In the genomic region with DNA sequence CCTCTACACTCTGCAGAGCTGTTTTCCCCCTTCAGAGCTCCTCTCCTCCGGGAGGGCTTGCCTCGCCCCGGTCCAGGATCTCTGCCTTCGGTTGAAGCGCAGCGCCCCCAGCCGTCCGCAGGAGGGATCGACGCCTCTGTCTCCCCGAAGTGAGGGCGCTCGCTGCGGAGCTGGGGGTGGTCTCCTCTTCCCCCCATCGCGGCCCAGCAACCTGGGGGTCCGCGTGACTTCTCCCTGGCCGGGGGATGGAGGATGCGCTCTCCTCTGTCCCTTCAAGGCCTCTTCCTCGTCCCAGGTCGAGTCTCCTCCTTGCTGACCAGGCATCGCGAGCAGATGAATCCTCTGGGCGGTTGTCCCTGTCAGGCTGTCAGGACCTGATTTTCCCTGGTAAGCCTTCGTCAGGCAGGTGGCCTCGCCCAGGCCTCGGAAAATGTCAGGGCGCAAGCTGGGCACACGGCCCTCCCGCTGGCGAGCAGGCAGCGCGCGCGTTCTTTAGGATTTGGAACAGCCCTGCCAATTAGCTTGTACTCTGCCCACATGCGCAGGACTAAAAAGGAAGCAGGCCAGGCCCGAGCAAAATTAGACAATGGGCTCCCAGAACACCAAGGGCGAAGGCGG, we compare ENCODE assay signal across 1 cellular context.
TF ChIP-seq lines count a peak whose summit lies in the region.

No MANE protein-coding gene starts in this region.

TF ChIP-seq in WTC11, 78 proteins besides CTCF, POLR2A, EP300 and RAD21 (continued from another document and continues in another):
- TF ChIP-seq, protein P1, sequence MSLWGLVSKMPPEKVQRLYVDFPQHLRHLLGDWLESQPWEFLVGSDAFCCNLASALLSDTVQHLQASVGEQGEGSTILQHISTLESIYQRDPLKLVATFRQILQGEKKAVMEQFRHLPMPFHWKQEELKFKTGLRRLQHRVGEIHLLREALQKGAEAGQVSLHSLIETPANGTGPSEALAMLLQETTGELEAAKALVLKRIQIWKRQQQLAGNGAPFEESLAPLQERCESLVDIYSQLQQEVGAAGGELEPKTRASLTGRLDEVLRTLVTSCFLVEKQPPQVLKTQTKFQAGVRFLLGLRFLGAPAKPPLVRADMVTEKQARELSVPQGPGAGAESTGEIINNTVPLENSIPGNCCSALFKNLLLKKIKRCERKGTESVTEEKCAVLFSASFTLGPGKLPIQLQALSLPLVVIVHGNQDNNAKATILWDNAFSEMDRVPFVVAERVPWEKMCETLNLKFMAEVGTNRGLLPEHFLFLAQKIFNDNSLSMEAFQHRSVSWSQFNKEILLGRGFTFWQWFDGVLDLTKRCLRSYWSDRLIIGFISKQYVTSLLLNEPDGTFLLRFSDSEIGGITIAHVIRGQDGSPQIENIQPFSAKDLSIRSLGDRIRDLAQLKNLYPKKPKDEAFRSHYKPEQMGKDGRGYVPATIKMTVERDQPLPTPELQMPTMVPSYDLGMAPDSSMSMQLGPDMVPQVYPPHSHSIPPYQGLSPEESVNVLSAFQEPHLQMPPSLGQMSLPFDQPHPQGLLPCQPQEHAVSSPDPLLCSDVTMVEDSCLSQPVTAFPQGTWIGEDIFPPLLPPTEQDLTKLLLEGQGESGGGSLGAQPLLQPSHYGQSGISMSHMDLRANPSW (CRISPR knock-in tag; conservative IDR thresholded peaks at IDR 0.05; ENCODE audit: low read depth), result no peak
- no peak for TF ChIP-seq TEAD4 (CRISPR knock-in tag; IDR thresholded peaks at IDR 0.05)
- TF ChIP-seq ZNF671 (CRISPR knock-in tag; IDR thresholded peaks at IDR 0.05), result no peak
- TF ChIP-seq RORB (CRISPR knock-in tag; IDR thresholded peaks at IDR 0.05), result no peak
- TF ChIP-seq MAX (CRISPR knock-in tag; IDR thresholded peaks at IDR 0.05), result peak; percentile 89
- TF ChIP-seq EMX1 (CRISPR knock-in tag; IDR thresholded peaks at IDR 0.05), result no peak
- no peak for TF ChIP-seq NFATC4 (CRISPR knock-in tag; IDR thresholded peaks at IDR 0.05)
- TF ChIP-seq SP1 (CRISPR knock-in tag; conservative IDR thresholded peaks at IDR 0.05), result peak; percentile 37; the same call in 1 of the 2 replicates
- TF ChIP-seq OVOL2 (CRISPR knock-in tag; IDR thresholded peaks at IDR 0.05; ENCODE audit: borderline replicate concordance), result no peak
- no peak for TF ChIP-seq ZNF396 (CRISPR knock-in tag; IDR thresholded peaks at IDR 0.05; ENCODE audit: borderline replicate concordance)
- TF ChIP-seq ZNF232 (CRISPR knock-in tag; IDR thresholded peaks at IDR 0.05), result 0 out of 2 replicates have a peak, but pooled peaks have one; percentile 56
- no peak for TF ChIP-seq FOXK1 (CRISPR knock-in tag; IDR thresholded peaks at IDR 0.05)
- TF ChIP-seq, protein P2, sequence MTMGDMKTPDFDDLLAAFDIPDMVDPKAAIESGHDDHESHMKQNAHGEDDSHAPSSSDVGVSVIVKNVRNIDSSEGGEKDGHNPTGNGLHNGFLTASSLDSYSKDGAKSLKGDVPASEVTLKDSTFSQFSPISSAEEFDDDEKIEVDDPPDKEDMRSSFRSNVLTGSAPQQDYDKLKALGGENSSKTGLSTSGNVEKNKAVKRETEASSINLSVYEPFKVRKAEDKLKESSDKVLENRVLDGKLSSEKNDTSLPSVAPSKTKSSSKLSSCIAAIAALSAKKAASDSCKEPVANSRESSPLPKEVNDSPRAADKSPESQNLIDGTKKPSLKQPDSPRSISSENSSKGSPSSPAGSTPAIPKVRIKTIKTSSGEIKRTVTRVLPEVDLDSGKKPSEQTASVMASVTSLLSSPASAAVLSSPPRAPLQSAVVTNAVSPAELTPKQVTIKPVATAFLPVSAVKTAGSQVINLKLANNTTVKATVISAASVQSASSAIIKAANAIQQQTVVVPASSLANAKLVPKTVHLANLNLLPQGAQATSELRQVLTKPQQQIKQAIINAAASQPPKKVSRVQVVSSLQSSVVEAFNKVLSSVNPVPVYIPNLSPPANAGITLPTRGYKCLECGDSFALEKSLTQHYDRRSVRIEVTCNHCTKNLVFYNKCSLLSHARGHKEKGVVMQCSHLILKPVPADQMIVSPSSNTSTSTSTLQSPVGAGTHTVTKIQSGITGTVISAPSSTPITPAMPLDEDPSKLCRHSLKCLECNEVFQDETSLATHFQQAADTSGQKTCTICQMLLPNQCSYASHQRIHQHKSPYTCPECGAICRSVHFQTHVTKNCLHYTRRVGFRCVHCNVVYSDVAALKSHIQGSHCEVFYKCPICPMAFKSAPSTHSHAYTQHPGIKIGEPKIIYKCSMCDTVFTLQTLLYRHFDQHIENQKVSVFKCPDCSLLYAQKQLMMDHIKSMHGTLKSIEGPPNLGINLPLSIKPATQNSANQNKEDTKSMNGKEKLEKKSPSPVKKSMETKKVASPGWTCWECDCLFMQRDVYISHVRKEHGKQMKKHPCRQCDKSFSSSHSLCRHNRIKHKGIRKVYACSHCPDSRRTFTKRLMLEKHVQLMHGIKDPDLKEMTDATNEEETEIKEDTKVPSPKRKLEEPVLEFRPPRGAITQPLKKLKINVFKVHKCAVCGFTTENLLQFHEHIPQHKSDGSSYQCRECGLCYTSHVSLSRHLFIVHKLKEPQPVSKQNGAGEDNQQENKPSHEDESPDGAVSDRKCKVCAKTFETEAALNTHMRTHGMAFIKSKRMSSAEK (CRISPR knock-in tag; IDR thresholded peaks at IDR 0.05; ENCODE audit: borderline replicate concordance), result no peak
- no peak for TF ChIP-seq ELF4 (CRISPR knock-in tag; IDR thresholded peaks at IDR 0.05; ENCODE audit: low read depth)
- TF ChIP-seq MYBL2 (CRISPR knock-in tag; IDR thresholded peaks at IDR 0.05), result 0 out of 2 replicates have a peak, but pooled peaks have one; percentile 43
- TF ChIP-seq, protein P3, sequence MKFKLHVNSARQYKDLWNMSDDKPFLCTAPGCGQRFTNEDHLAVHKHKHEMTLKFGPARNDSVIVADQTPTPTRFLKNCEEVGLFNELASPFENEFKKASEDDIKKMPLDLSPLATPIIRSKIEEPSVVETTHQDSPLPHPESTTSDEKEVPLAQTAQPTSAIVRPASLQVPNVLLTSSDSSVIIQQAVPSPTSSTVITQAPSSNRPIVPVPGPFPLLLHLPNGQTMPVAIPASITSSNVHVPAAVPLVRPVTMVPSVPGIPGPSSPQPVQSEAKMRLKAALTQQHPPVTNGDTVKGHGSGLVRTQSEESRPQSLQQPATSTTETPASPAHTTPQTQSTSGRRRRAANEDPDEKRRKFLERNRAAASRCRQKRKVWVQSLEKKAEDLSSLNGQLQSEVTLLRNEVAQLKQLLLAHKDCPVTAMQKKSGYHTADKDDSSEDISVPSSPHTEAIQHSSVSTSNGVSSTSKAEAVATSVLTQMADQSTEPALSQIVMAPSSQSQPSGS (CRISPR knock-in tag; IDR thresholded peaks at IDR 0.05; ENCODE audit: borderline replicate concordance, low read depth), result no peak
- no peak for TF ChIP-seq CREM (CRISPR knock-in tag; IDR thresholded peaks at IDR 0.05)
- TF ChIP-seq E2F1 (CRISPR knock-in tag; IDR thresholded peaks at IDR 0.05), result no peak
- TF ChIP-seq ZNF263 (CRISPR knock-in tag; IDR thresholded peaks at IDR 0.05; ENCODE audit: low read depth), result no peak
- TF ChIP-seq, protein P4, sequence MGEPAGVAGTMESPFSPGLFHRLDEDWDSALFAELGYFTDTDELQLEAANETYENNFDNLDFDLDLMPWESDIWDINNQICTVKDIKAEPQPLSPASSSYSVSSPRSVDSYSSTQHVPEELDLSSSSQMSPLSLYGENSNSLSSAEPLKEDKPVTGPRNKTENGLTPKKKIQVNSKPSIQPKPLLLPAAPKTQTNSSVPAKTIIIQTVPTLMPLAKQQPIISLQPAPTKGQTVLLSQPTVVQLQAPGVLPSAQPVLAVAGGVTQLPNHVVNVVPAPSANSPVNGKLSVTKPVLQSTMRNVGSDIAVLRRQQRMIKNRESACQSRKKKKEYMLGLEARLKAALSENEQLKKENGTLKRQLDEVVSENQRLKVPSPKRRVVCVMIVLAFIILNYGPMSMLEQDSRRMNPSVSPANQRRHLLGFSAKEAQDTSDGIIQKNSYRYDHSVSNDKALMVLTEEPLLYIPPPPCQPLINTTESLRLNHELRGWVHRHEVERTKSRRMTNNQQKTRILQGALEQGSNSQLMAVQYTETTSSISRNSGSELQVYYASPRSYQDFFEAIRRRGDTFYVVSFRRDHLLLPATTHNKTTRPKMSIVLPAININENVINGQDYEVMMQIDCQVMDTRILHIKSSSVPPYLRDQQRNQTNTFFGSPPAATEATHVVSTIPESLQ (CRISPR knock-in tag; IDR thresholded peaks at IDR 0.05), result no peak
- no peak for TF ChIP-seq JUN (CRISPR knock-in tag; IDR thresholded peaks at IDR 0.05)
- 0 out of 2 replicates have a peak, but pooled peaks have one; percentile 43 for TF ChIP-seq HMGXB4 (CRISPR knock-in tag; IDR thresholded peaks at IDR 0.05)
- no peak for TF ChIP-seq PREB (CRISPR knock-in tag; IDR thresholded peaks at IDR 0.05; ENCODE audit: borderline replicate concordance)
- no peak for TF ChIP-seq IRF2 (CRISPR knock-in tag; IDR thresholded peaks at IDR 0.05; ENCODE audit: borderline replicate concordance, low read depth)
- TF ChIP-seq PRRX2 (CRISPR knock-in tag; IDR thresholded peaks at IDR 0.05), result no peak
- TF ChIP-seq, protein P5, sequence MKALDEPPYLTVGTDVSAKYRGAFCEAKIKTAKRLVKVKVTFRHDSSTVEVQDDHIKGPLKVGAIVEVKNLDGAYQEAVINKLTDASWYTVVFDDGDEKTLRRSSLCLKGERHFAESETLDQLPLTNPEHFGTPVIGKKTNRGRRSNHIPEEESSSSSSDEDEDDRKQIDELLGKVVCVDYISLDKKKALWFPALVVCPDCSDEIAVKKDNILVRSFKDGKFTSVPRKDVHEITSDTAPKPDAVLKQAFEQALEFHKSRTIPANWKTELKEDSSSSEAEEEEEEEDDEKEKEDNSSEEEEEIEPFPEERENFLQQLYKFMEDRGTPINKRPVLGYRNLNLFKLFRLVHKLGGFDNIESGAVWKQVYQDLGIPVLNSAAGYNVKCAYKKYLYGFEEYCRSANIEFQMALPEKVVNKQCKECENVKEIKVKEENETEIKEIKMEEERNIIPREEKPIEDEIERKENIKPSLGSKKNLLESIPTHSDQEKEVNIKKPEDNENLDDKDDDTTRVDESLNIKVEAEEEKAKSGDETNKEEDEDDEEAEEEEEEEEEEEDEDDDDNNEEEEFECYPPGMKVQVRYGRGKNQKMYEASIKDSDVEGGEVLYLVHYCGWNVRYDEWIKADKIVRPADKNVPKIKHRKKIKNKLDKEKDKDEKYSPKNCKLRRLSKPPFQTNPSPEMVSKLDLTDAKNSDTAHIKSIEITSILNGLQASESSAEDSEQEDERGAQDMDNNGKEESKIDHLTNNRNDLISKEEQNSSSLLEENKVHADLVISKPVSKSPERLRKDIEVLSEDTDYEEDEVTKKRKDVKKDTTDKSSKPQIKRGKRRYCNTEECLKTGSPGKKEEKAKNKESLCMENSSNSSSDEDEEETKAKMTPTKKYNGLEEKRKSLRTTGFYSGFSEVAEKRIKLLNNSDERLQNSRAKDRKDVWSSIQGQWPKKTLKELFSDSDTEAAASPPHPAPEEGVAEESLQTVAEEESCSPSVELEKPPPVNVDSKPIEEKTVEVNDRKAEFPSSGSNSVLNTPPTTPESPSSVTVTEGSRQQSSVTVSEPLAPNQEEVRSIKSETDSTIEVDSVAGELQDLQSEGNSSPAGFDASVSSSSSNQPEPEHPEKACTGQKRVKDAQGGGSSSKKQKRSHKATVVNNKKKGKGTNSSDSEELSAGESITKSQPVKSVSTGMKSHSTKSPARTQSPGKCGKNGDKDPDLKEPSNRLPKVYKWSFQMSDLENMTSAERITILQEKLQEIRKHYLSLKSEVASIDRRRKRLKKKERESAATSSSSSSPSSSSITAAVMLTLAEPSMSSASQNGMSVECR (CRISPR knock-in tag; IDR thresholded peaks at IDR 0.05; ENCODE audit: borderline replicate concordance), result 0 out of 2 replicates have a peak, but pooled peaks have one; percentile 58
- no peak for TF ChIP-seq CBFB (CRISPR knock-in tag; IDR thresholded peaks at IDR 0.05; ENCODE audit: low read depth)
- TF ChIP-seq, protein P6, sequence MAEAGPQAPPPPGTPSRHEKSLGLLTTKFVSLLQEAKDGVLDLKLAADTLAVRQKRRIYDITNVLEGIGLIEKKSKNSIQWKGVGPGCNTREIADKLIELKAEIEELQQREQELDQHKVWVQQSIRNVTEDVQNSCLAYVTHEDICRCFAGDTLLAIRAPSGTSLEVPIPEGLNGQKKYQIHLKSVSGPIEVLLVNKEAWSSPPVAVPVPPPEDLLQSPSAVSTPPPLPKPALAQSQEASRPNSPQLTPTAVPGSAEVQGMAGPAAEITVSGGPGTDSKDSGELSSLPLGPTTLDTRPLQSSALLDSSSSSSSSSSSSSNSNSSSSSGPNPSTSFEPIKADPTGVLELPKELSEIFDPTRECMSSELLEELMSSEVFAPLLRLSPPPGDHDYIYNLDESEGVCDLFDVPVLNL (CRISPR knock-in tag; IDR thresholded peaks at IDR 0.05; ENCODE audit: borderline replicate concordance, low read depth), result no peak
